Comparison of ENCODE assay signal across 1 cellular context in the genomic region with DNA sequence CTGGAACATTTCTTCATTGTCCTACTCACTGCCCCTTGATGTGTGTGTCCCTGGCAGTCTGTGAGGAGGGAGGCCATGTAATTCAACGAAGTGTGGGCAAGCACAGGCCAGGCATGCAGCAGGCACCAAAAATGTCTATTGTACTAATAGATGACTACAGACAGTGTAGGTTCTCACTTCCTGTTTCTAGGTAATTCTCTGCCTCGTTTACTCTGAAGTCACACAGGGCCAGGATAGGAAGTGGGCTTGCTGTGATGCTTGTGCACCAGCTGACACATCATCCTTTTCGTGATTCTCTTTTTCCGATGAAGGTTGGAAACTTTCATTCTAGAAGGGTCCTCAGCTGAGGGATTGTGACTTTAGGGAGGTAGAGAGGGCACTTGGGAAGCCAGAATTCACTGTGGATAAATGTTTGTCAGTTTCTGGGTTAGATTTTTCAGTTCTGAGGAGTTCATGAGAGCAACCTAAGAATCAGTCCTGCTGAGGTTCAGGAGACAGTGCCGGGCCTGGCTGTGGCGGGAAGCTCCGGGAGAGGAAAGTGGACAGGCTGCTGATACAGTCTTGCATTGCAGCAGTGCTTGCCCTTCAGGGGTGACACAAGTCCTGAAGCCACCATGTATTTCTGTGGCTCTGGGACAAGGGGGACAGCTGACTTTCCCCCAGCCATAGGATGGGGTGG.
TF ChIP-seq lines count a peak whose summit lies in the region.

No MANE protein-coding gene starts in this region.

TF ChIP-seq in GM12878, 131 proteins besides CTCF, POLR2A, EP300 and RAD21 (continued from another document):
- 0 out of 3 replicates have a peak, but pooled peaks have one; percentile 26 for TF ChIP-seq POU2F2 (IDR thresholded peaks at IDR 0.05; ENCODE audit: borderline replicate concordance, low read depth, low read length)
- TF ChIP-seq JUNB (IDR thresholded peaks at IDR 0.05): no peak; the same call in 1 of the 2 replicates
- TF ChIP-seq, protein P1, sequence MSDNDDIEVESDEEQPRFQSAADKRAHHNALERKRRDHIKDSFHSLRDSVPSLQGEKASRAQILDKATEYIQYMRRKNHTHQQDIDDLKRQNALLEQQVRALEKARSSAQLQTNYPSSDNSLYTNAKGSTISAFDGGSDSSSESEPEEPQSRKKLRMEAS (IDR thresholded peaks at IDR 0.05; ENCODE audit: low read depth, low read length): peak; percentile 55; the same call in 1 of the 2 replicates
- TF ChIP-seq MXI1 (IDR thresholded peaks at IDR 0.05; ENCODE audit: low read depth, low read length): no peak
- 0 out of 2 replicates have a peak, but pooled peaks have one; percentile 73 for TF ChIP-seq RCOR1 (conservative IDR thresholded peaks at IDR 0.05; ENCODE audit: low read depth, low read length)
- peak; percentile 83; the same call in 1 of the 2 replicates for TF ChIP-seq DPF2 (IDR thresholded peaks at IDR 0.05)
- peak; percentile 36; the same call in 1 of the 2 replicates for TF ChIP-seq NFIC (IDR thresholded peaks at IDR 0.05; ENCODE audit: low read depth, low read length)
- 0 out of 2 replicates have a peak, but pooled peaks have one; percentile 43 for TF ChIP-seq NBN (IDR thresholded peaks at IDR 0.05)
- peak; percentile 99 for TF ChIP-seq SPI1 (IDR thresholded peaks at IDR 0.05; ENCODE audit: borderline replicate concordance, insufficient read depth, low read depth, low read length)
- TF ChIP-seq TAF1 (IDR thresholded peaks at IDR 0.05; ENCODE audit: borderline replicate concordance, low read depth, low read length): 0 out of 2 replicates have a peak, but pooled peaks have one; percentile 40
- TF ChIP-seq RUNX3 (IDR thresholded peaks at IDR 0.05; ENCODE audit: low read length): peak; percentile 54; the same call in 1 of the 2 replicates
- TF ChIP-seq, protein P2, sequence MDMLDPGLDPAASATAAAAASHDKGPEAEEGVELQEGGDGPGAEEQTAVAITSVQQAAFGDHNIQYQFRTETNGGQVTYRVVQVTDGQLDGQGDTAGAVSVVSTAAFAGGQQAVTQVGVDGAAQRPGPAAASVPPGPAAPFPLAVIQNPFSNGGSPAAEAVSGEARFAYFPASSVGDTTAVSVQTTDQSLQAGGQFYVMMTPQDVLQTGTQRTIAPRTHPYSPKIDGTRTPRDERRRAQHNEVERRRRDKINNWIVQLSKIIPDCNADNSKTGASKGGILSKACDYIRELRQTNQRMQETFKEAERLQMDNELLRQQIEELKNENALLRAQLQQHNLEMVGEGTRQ (IDR thresholded peaks at IDR 0.05; ENCODE audit: borderline replicate concordance, low read depth, low read length): no peak; the same call in 1 of the 2 replicates
- TF ChIP-seq IKZF1 (conservative IDR thresholded peaks at IDR 0.05): peak; percentile 75
- peak in 1 of 2 experiments; percentile 86; a peak in 2 of 4 replicates for TF ChIP-seq ETV6 (conservative IDR thresholded peaks at IDR 0.05 in 1 of 2, IDR thresholded peaks at IDR 0.05 in 1 of 2; ENCODE audit: borderline replicate concordance in 1 of 2, low read depth in 1 of 2)
- no peak for TF ChIP-seq SMC3 (IDR thresholded peaks at IDR 0.05; ENCODE audit: borderline replicate concordance, low read length)
- TF ChIP-seq CHD2 (IDR thresholded peaks at IDR 0.05; ENCODE audit: borderline replicate concordance, low read depth, low read length): peak; percentile 31; the same call in 1 of the 2 replicates
- TF ChIP-seq EED (IDR thresholded peaks at IDR 0.05; ENCODE audit: low read depth): 0 out of 2 replicates have a peak, but pooled peaks have one; percentile 55
- no peak for TF ChIP-seq SREBF1 (IDR thresholded peaks at IDR 0.05; ENCODE audit: low read length)
- TF ChIP-seq, protein P3, sequence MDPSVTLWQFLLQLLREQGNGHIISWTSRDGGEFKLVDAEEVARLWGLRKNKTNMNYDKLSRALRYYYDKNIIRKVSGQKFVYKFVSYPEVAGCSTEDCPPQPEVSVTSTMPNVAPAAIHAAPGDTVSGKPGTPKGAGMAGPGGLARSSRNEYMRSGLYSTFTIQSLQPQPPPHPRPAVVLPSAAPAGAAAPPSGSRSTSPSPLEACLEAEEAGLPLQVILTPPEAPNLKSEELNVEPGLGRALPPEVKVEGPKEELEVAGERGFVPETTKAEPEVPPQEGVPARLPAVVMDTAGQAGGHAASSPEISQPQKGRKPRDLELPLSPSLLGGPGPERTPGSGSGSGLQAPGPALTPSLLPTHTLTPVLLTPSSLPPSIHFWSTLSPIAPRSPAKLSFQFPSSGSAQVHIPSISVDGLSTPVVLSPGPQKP (IDR thresholded peaks at IDR 0.05; ENCODE audit: low read depth, low read length): peak; percentile 41; the same call in 1 of the 2 replicates
- no peak for TF ChIP-seq JUND (IDR thresholded peaks at IDR 0.05; ENCODE audit: low read depth, low read length)
- peak; percentile 84 for TF ChIP-seq ATF7 (IDR thresholded peaks at IDR 0.05; ENCODE audit: low read depth)
- peak; percentile 57; the same call in 1 of the 2 replicates for TF ChIP-seq RELB (IDR thresholded peaks at IDR 0.05; ENCODE audit: low read depth)
- TF ChIP-seq CREM (IDR thresholded peaks at IDR 0.05; ENCODE audit: low read depth): peak; percentile 89
- TF ChIP-seq, protein P4, sequence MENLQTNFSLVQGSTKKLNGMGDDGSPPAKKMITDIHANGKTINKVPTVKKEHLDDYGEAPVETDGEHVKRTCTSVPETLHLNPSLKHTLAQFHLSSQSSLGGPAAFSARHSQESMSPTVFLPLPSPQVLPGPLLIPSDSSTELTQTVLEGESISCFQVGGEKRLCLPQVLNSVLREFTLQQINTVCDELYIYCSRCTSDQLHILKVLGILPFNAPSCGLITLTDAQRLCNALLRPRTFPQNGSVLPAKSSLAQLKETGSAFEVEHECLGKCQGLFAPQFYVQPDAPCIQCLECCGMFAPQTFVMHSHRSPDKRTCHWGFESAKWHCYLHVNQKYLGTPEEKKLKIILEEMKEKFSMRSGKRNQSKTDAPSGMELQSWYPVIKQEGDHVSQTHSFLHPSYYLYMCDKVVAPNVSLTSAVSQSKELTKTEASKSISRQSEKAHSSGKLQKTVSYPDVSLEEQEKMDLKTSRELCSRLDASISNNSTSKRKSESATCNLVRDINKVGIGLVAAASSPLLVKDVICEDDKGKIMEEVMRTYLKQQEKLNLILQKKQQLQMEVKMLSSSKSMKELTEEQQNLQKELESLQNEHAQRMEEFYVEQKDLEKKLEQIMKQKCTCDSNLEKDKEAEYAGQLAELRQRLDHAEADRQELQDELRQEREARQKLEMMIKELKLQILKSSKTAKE (IDR thresholded peaks at IDR 0.05; ENCODE audit: low read depth, poor library complexity, severe bottlenecking): peak; percentile 37
- peak; percentile 18 for TF ChIP-seq MEF2B (IDR thresholded peaks at IDR 0.05; ENCODE audit: partially characterized antibody, poor library complexity, severe bottlenecking)
- no peak for TF ChIP-seq E4F1 (IDR thresholded peaks at IDR 0.05; ENCODE audit: borderline replicate concordance, partially characterized antibody)
- no peak for TF ChIP-seq ZNF592 (IDR thresholded peaks at IDR 0.05)
- peak; percentile 75 for TF ChIP-seq IRF4 (IDR thresholded peaks at IDR 0.05; ENCODE audit: low read depth, low read length)
- peak; percentile 45; the same call in 1 of the 2 replicates for TF ChIP-seq YY1 (IDR thresholded peaks at IDR 0.05; ENCODE audit: low read depth, low read length)
- TF ChIP-seq PAX5 (IDR thresholded peaks at IDR 0.05; ENCODE audit: borderline replicate concordance, low read depth, low read length): 0 out of 2 replicates have a peak, but pooled peaks have one; percentile 42
- TF ChIP-seq CREB1 (IDR thresholded peaks at IDR 0.05; ENCODE audit: low read depth): peak; percentile 88
- peak; percentile 93 for TF ChIP-seq ZNF687 (IDR thresholded peaks at IDR 0.05)
- TF ChIP-seq, protein P5, sequence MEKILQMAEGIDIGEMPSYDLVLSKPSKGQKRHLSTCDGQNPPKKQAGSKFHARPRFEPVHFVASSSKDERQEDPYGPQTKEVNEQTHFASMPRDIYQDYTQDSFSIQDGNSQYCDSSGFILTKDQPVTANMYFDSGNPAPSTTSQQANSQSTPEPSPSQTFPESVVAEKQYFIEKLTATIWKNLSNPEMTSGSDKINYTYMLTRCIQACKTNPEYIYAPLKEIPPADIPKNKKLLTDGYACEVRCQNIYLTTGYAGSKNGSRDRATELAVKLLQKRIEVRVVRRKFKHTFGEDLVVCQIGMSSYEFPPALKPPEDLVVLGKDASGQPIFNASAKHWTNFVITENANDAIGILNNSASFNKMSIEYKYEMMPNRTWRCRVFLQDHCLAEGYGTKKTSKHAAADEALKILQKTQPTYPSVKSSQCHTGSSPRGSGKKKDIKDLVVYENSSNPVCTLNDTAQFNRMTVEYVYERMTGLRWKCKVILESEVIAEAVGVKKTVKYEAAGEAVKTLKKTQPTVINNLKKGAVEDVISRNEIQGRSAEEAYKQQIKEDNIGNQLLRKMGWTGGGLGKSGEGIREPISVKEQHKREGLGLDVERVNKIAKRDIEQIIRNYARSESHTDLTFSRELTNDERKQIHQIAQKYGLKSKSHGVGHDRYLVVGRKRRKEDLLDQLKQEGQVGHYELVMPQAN (conservative IDR thresholded peaks at IDR 0.05): no peak
- TF ChIP-seq IKZF2 (IDR thresholded peaks at IDR 0.05): peak; percentile 57 to 58; a peak in 3 of 4 replicates
